In the genomic region with DNA sequence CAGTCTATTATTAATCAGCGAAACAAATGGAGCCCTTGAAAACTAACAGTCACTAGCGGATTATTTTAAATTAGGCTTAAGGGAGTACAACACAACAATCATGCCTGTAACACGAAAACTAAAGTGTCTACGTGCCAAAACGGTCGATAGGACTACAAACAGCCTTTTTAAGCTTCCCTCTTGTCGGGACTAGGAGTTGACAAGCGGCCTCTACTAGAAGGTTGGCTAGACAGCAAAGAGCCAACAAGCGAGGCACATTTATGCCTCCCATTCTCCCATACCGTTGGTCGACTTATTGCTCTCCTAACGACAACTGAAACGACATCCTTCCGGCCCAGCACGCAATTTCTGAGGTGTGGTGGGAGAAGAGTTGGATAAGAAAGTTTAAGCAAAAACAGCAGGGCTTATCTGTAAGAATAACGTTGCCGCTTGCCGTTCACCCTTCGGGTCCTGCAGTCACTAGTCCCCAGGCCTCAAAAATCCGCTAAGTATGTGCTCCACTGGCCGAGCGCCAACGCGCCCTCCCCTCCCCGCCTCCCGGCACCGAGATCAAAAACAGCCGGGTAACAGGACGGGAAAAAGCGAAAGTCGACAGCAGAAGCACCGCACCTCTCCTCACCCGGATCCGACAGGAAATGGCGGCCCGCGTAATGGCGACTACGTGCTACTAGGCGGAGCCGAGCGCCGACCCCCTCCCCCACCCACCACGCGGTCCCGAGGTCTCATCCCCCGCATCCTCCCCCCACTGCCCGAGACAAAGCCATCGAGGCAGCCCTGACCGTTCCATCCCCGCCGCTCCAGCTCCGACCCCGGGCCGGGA, we compare ENCODE assay signal across 8 cellular contexts. TPM values are rescaled to one million over a fixed set of nuclear protein-coding genes. Genes with fewer than 3 reads are reported as not detected.
DNase-seq lines count a peak whose midpoint lies in the region; ATAC-seq, FAIRE-seq and TF ChIP-seq lines count a peak whose summit lies in the region.

No MANE protein-coding gene starts in this region.

- intact Hi-C loops in kidney (cut with DNase I), result no loop called here

- peak overlapping the region; percentile 100 for H3K27ac Mint-ChIP-seq in central memory CD8-positive, alpha-beta T cell (ENCODE audit: low read depth)

- peaks cover 6 to 14% of the 10 kb centered on the region in 2 donors for H3K4me1 ChIP-seq in kidney (ENCODE audit: control insufficient read depth in 1 of 2, insufficient read depth in 1 of 2, low read depth in 1 of 2, low read length in 2 of 2)

- H3K9ac ChIP-seq in kidney (ENCODE audit: low read length in 2 of 2), result peak overlapping the region; percentile 100

- DNase-seq in ELR (ENCODE audit: low read depth), result peak; percentile 90
- DNase-seq in NCI-H2171 (lab: John Stamatoyannopoulos, UW), result peak; percentile 60
- DNase-seq in activated CD4-positive, alpha-beta T cell treated with anti-CD3 and anti-CD28 coated beads for 1 hour, result peak; percentile 80
- peak; percentile 71 to 80 for DNase-seq in central memory CD8-positive, alpha-beta T cell (ENCODE audit: low spot score in 2 of 2)
- peak; percentile 97 for DNase-seq in kidney
- peak; percentile 87 for DNase-seq in stimulated activated CD4-positive, alpha-beta T cell treated with anti-CD3 and anti-CD28 coated beads, Interleukin-12 subunit alpha, Interleukin-12 subunit beta, amount 100 ng/mL, for 4 hours

- FAIRE-seq in kidney (lab: Jason Lieb, UNC), result no peak

- no peak for TF ChIP-seq CTCF in kidney (IDR thresholded peaks at IDR 0.05; ENCODE audit: borderline replicate concordance, extremely low read depth, insufficient read depth)

- H3K27ac ChIP-seq in kidney (ENCODE audit: low read depth in 2 of 2, low read length in 2 of 2), result peak overlapping the region; percentile 100

- no peaks in the 10 kb centered on the region for H3K27me3 Mint-ChIP-seq in central memory CD8-positive, alpha-beta T cell

- H3K4me3 Mint-ChIP-seq in central memory CD8-positive, alpha-beta T cell, result peak overlapping the region; percentile 99

- peaks cover 72% of the 10 kb centered on the region for H3K36me3 Mint-ChIP-seq in central memory CD8-positive, alpha-beta T cell (ENCODE audit: insufficient read depth)

- peaks cover 64% of the 10 kb centered on the region for H3K4me1 Mint-ChIP-seq in central memory CD8-positive, alpha-beta T cell

- peaks cover 18 to 42% of the 10 kb centered on the region in 2 donors for H3K36me3 ChIP-seq in kidney (ENCODE audit: control insufficient read depth in 1 of 2, insufficient read depth in 2 of 2, low read length in 2 of 2)

- ATAC-seq in HG02759 (IDR thresholded peaks at IDR 0.05; ENCODE audit: unreplicated experiment), result peak; percentile 25
- ATAC-seq in central memory CD8-positive, alpha-beta T cell (replicated peaks; ENCODE audit: extremely low read depth, poor library complexity, severe bottlenecking), result peak; percentile 57
- no peak for ATAC-seq in HG03460 (IDR thresholded peaks at IDR 0.05; ENCODE audit: unreplicated experiment)

- H3K9me3 ChIP-seq in kidney (ENCODE audit: control insufficient read depth in 1 of 2, low read length in 2 of 2), result no peaks in the 10 kb centered on the region

- H3K4me3 ChIP-seq in kidney (ENCODE audit: low read length in 2 of 2), result peak overlapping the region; percentile 95 to 100

- no peaks in the 10 kb centered on the region for H3K9me3 Mint-ChIP-seq in central memory CD8-positive, alpha-beta T cell

RNA-seq across cellular contexts. Expression of a gene that starts 0.8 kb away (rescaled TPM):
- total RNA-seq in kidney, result 483 TPM
- polyA plus RNA-seq in kidney (ENCODE audit: insufficient read depth, low read depth, low replicate concordance), result 290 TPM

RNA-seq across cellular contexts. Expression of a gene that starts 1.4 kb away (rescaled TPM):
- 6.2 TPM for total RNA-seq in kidney
- 2.9 TPM for polyA plus RNA-seq in kidney (ENCODE audit: insufficient read depth, low read depth, low replicate concordance)

RNA-seq across cellular contexts. Expression of a gene that starts 58.0 kb away (rescaled TPM):
- total RNA-seq in kidney, result 8.7 TPM
- polyA plus RNA-seq in kidney (ENCODE audit: insufficient read depth, low read depth, low replicate concordance), result 1.5 TPM
